Comparison of ENCODE assay signal across 23 cellular contexts in the genomic region with DNA sequence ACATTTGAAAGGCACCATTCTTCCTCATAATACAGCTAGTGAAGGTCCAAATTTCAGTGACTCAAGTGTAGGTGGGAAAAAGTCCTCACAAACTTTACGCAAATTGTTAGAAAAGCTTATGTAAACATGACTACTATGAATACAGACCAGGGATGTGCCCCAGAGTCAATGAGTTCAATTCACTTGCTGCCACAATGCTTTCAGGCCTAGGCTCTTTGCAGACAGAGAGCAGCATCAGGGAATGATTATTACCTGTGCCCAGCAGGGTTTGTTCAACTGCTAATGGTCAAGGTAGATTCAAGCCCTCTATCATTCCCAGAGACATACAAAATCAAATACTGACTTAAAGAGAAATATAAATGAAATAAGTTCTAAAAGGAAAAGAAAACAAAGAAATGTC.
"Had no signal": no experiment of that assay in that cellular context is flagged by ENCODE, and none has a peak within 500 bp of the region (broad histone marks: within the 10 kb centered on the region; RNA-seq: fewer than 3 reads in every experiment).

No MANE protein-coding gene starts in this region.

- H3K36me3 Mint-ChIP-seq: memory B cell; naive thymus-derived CD8-positive, alpha-beta T cell; stimulated activated naive B cell treated with anti-CD40 and anti-IgM and Interleukin-4, amounts not matched to agents 10 μg/mL and 1 μg/mL and 100 μg/mL, for 72 hours had no signal

- H3K4me1 Mint-ChIP-seq: memory B cell; naive thymus-derived CD8-positive, alpha-beta T cell; stimulated activated naive B cell treated with anti-CD40 and anti-IgM and Interleukin-4, amounts not matched to agents 10 μg/mL and 1 μg/mL and 100 μg/mL, for 72 hours had no signal

- DNase-seq: hippocampal formation; islet precursor cell; left ventricle myocardium inferior; naive thymus-derived CD8-positive, alpha-beta T cell; nucleus accumbens; pancreas; posterior cingulate gyrus; retina; right cardiac atrium; stimulated activated CD4-positive, alpha-beta T cell treated with anti-CD3 and anti-CD28 coated beads, Interleukin-12 subunit alpha, Interleukin-12 subunit beta, amount 100 ng/mL, for 4 hours; stimulated activated CD4-positive, alpha-beta T cell treated with anti-CD3 and anti-CD28 coated beads, Interleukin-15, amount 100 ng/mL, for 24 hours; stimulated activated CD4-positive, alpha-beta T cell treated with anti-CD3 and anti-CD28 coated beads, Interleukin-2, amount 100 ng/mL, for 24 hours; stimulated activated CD4-positive, alpha-beta T cell treated with anti-CD3 and anti-CD28 coated beads, Interleukin-4, amount 100 ng/mL, for 1 hour; stimulated activated naive B cell treated with anti-CD40 and anti-IgM and Interleukin-4, amounts not matched to agents 10 μg/mL and 1 μg/mL and 100 μg/mL, for 72 hours; stimulated activated naive CD8-positive, alpha-beta T cell treated with anti-CD3 and anti-CD28 coated beads, Interleukin-15, Interleukin-2, amounts not matched to agents 100 U/mL and 50 U/mL, for 24 hours; stomach; tibial artery; trophoblast cell; upper lobe of right lung had no signal

- H3K27ac Mint-ChIP-seq: memory B cell; naive thymus-derived CD8-positive, alpha-beta T cell; nephron; stimulated activated naive B cell treated with anti-CD40 and anti-IgM and Interleukin-4, amounts not matched to agents 10 μg/mL and 1 μg/mL and 100 μg/mL, for 72 hours had no signal

- ATAC-seq: naive thymus-derived CD8-positive, alpha-beta T cell; pancreas; right cardiac atrium; sciatic nerve; stimulated activated naive B cell treated with anti-CD40 and anti-IgM and Interleukin-4, amounts not matched to agents 10 μg/mL and 1 μg/mL and 100 μg/mL, for 72 hours; stimulated activated naive CD8-positive, alpha-beta T cell treated with anti-CD3 and anti-CD28 coated beads, Interleukin-15, Interleukin-2, amounts not matched to agents 100 U/mL and 50 U/mL, for 24 hours; upper lobe of right lung had no signal

- H3K9me3 Mint-ChIP-seq: memory B cell; naive thymus-derived CD8-positive, alpha-beta T cell; nephron; neural crest cell; stimulated activated naive B cell treated with anti-CD40 and anti-IgM and Interleukin-4, amounts not matched to agents 10 μg/mL and 1 μg/mL and 100 μg/mL, for 72 hours had no signal

- H3K4me3 Mint-ChIP-seq: memory B cell; naive thymus-derived CD8-positive, alpha-beta T cell; nephron; neural crest cell; stimulated activated naive B cell treated with anti-CD40 and anti-IgM and Interleukin-4, amounts not matched to agents 10 μg/mL and 1 μg/mL and 100 μg/mL, for 72 hours had no signal

- H3K27me3 Mint-ChIP-seq: memory B cell; stimulated activated naive B cell treated with anti-CD40 and anti-IgM and Interleukin-4, amounts not matched to agents 10 μg/mL and 1 μg/mL and 100 μg/mL, for 72 hours had no signal
